Comparison of ENCODE assay signal across 8 cellular contexts in genomic region chr1:109425902-109426277, GRCh38. TPM values are rescaled to one million over a fixed set of nuclear protein-coding genes. Genes with fewer than 3 reads are reported as not detected.
DNase-seq lines count a peak whose midpoint lies in the region; ATAC-seq and TF ChIP-seq lines count a peak whose summit lies in the region.

No MANE protein-coding gene starts in this region.

- peak overlapping the region; percentile 98 for H3K27ac Mint-ChIP-seq in activated CD4-positive, alpha-beta memory T cell treated with anti-CD3 and anti-CD28 coated beads for 36 hours
- peak overlapping the region; percentile 98 for H3K27ac Mint-ChIP-seq in nephron progenitor cell

- H3K9me3 ChIP-seq in esophagus (ENCODE audit: control insufficient read depth in 2 of 2, insufficient read depth in 1 of 2, low read depth in 1 of 2, low read length in 1 of 2): no peaks in the 10 kb centered on the region
- H3K9me3 ChIP-seq in tibial nerve: no peaks in the 10 kb centered on the region

- peaks cover 38% of the 10 kb centered on the region for H3K4me1 Mint-ChIP-seq in activated CD4-positive, alpha-beta memory T cell treated with anti-CD3 and anti-CD28 coated beads for 36 hours (ENCODE audit: low read depth)
- peaks cover 34% of the 10 kb centered on the region for H3K4me1 Mint-ChIP-seq in nephron progenitor cell

- H3K27me3 ChIP-seq in esophagus (ENCODE audit: control insufficient read depth in 1 of 2, insufficient read depth in 2 of 2, low read length in 2 of 2): no peaks in the 10 kb centered on the region
- H3K27me3 ChIP-seq in tibial nerve: no peaks in the 10 kb centered on the region

- peak overlapping the region; percentile 95 to 99 for H3K27ac ChIP-seq in esophagus (ENCODE audit: low read depth in 2 of 2, low read length in 1 of 2)
- peak overlapping the region in 3 of 4 donors; percentile 29 to 91 (median 81) for H3K27ac ChIP-seq in tibial nerve

- POLR2A ChIA-PET in activated CD4-positive, alpha-beta memory T cell treated with anti-CD3 and anti-CD28 coated beads for 36 hours (lab: Charles Lee): interaction anchor here (0.8 to 3.8 kb wide), 17 partner anchors 11 to 913 kb away, joined by 3 to 36 read pairs (median 4); partner anchors contain the start of genes ATXN7L2, CLCC1, CYB561D1 and GNAI3

- no peak for TF ChIP-seq CTCF in HFF-Myc (IDR thresholded peaks at IDR 0.05; ENCODE audit: low read depth, low read length, missing control alignments)
- TF ChIP-seq CTCF in nephron progenitor cell (IDR thresholded peaks at IDR 0.05): no peak
- no peak for TF ChIP-seq CTCF in tibial nerve (IDR thresholded peaks at IDR 0.05)

- no peaks in the 10 kb centered on the region for H3K9me3 Mint-ChIP-seq in activated CD4-positive, alpha-beta memory T cell treated with anti-CD3 and anti-CD28 coated beads for 36 hours
- no peaks in the 10 kb centered on the region for H3K9me3 Mint-ChIP-seq in nephron progenitor cell

- peak overlapping the region; percentile 93 for H3K4me3 Mint-ChIP-seq in activated CD4-positive, alpha-beta memory T cell treated with anti-CD3 and anti-CD28 coated beads for 36 hours
- H3K4me3 Mint-ChIP-seq in nephron progenitor cell: peak overlapping the region; percentile 93

- H3K36me3 Mint-ChIP-seq in activated CD4-positive, alpha-beta memory T cell treated with anti-CD3 and anti-CD28 coated beads for 36 hours: peaks cover 23% of the 10 kb centered on the region
- H3K36me3 Mint-ChIP-seq in nephron progenitor cell (ENCODE audit: low read depth): peaks cover 18% of the 10 kb centered on the region

- WGBS in esophagus, 2 donors: 0 to 1% methylated on average over 23 of the region's 23 CpGs
- 0 to 1% methylated on average over 22 to 23 of the region's 23 CpGs for WGBS in tibial nerve, 2 donors

- intact Hi-C loops in activated CD4-positive, alpha-beta memory T cell treated with anti-CD3 and anti-CD28 coated beads for 36 hours (cut with micrococcal nuclease): loop anchor here (1.0 to 5.0 kb wide), 12 partner anchors 21 to 608 kb away; partner anchors contain the start of genes ATXN7L2, CYB561D1, GNAI3 and PSRC1

- H3K36me3 ChIP-seq in esophagus (ENCODE audit: control insufficient read depth in 2 of 2, insufficient read depth in 2 of 2, low read length in 1 of 2): peaks cover 2 to 3% of the 10 kb centered on the region in 2 donors
- peaks cover 0 to 6% (median 3%) of the 10 kb centered on the region in 3 donors for H3K36me3 ChIP-seq in tibial nerve

- H3K27me3 Mint-ChIP-seq in activated CD4-positive, alpha-beta memory T cell treated with anti-CD3 and anti-CD28 coated beads for 36 hours: no peaks in the 10 kb centered on the region
- H3K27me3 Mint-ChIP-seq in nephron progenitor cell (ENCODE audit: low read depth, poor library complexity): no peaks in the 10 kb centered on the region

- H3K4me1 ChIP-seq in esophagus (ENCODE audit: control insufficient read depth in 2 of 2, insufficient read depth in 2 of 2, low read length in 1 of 2) (no peaks in the 10 kb centered on the region), tibial nerve (peaks cover 0 to 49% (median 16%) of the 10 kb centered on the region in 4 donors)

- H3K4me3 ChIP-seq in HFF-Myc (replicated peaks; ENCODE audit: low read depth, low read length) (peak overlapping the region; percentile 94), esophagus (ENCODE audit: low read depth in 1 of 2, low read length in 2 of 2) (peak overlapping the region; percentile 92 to 99), tibial nerve (peak overlapping the region; percentile 78 to 86 (median 80))

- DNase-seq in HFF-Myc (ENCODE audit: extremely low read depth, low read depth) (peak; percentile 26), MV-4-11 (lab: John Stamatoyannopoulos, UW) (peak; percentile 66), nephron progenitor cell (no peak), tibial nerve (ENCODE audit: low spot score in 2 of 2) (no peak), G401 (ENCODE audit: low spot score) (no peak)
- DNase-seq in activated CD4-positive, alpha-beta memory T cell treated with anti-CD3 and anti-CD28 coated beads for 36 hours: peak; percentile 79

- no peak for TF ChIP-seq EP300 in tibial nerve (IDR thresholded peaks at IDR 0.05)

- TF ChIP-seq POLR2A in GM18505 (IDR thresholded peaks at IDR 0.05; ENCODE audit: borderline replicate concordance, extremely low read depth, insufficient read depth, insufficient read length) (no peak), tibial nerve (IDR thresholded peaks at IDR 0.05) (no peak)

- CTCF ChIA-PET in activated CD4-positive, alpha-beta memory T cell treated with anti-CD3 and anti-CD28 coated beads for 36 hours (lab: Charles Lee): interaction anchor here (0.7 to 5.2 kb wide), 12 partner anchors 12 to 225 kb away, joined by 3 to 52 read pairs (median 3); partner anchors contain the start of genes AMPD2, ATXN7L2, CYB561D1 and GNAT2

- peak; percentile 30 for ATAC-seq in GM18505 (IDR thresholded peaks at IDR 0.05; ENCODE audit: unreplicated experiment)

- in situ Hi-C loops in G401 (cut with HindIII; ENCODE audit: low sequenced_read_pairs): no loop called here

RNA-seq across cellular contexts. Expression of gene PSMA5, which starts 0.4 kb away (rescaled TPM):
- total RNA-seq in activated CD4-positive, alpha-beta memory T cell treated with anti-CD3 and anti-CD28 coated beads for 36 hours: 100 to 1,000 TPM; 217 to 218 TPM
- 10 to 100 TPM; 19.5 to 63.6 TPM for polyA plus RNA-seq in esophagus
- total RNA-seq in tibial nerve: 10 to 100 TPM; 20.5 to 28.8 (median 24.9) TPM
- total RNA-seq in G401 (2014; rRNA removed; shearing (Covaris generic)): 105 and 147 TPM in 2 replicates

RNA-seq across cellular contexts. Expression of gene SORT1, which starts 28.2 kb away (rescaled TPM):
- total RNA-seq in activated CD4-positive, alpha-beta memory T cell treated with anti-CD3 and anti-CD28 coated beads for 36 hours: under 1 TPM; 0.31 to 0.51 TPM
- polyA plus RNA-seq in esophagus: 10 to 100 TPM; 25.3 to 34.9 TPM
- total RNA-seq in tibial nerve: 100 to 1,000 TPM; 145 to 199 (median 189) TPM
- 15.1 and 17.7 TPM in 2 replicates for total RNA-seq in G401 (2014; rRNA removed; shearing (Covaris generic))

RNA-seq across cellular contexts. Expression of gene SYPL2, which starts 40.5 kb away (rescaled TPM):
- total RNA-seq in activated CD4-positive, alpha-beta memory T cell treated with anti-CD3 and anti-CD28 coated beads for 36 hours: not detected
- polyA plus RNA-seq in esophagus: under 1 TPM; 0.16 to 0.38 TPM
- total RNA-seq in tibial nerve: 1 to 10 TPM; 1.5 to 3.5 (median 2.4) TPM
- not detected in 2 replicates for total RNA-seq in G401 (2014; rRNA removed; shearing (Covaris generic))

RNA-seq across cellular contexts. Expression of gene ATXN7L2, which starts 57.8 kb away (rescaled TPM):
- 10 to 100 TPM; 10.7 to 11.1 TPM for total RNA-seq in activated CD4-positive, alpha-beta memory T cell treated with anti-CD3 and anti-CD28 coated beads for 36 hours
- 1 to 10 TPM; 3.6 to 6.4 TPM for polyA plus RNA-seq in esophagus
- total RNA-seq in tibial nerve: 1 to 10 TPM; 6.5 to 6.8 (median 6.5) TPM
- total RNA-seq in G401 (2014; rRNA removed; shearing (Covaris generic)): 2.9 and 6.8 TPM in 2 replicates

Comparison
In these comparisons a context has a peak if more than half of its experiments do, and no peak if none do; other contexts are left out.
1. DNase-seq: peak in HFF-Myc (single experiment), MV-4-11 (single experiment) and activated CD4-positive, alpha-beta memory T cell treated with anti-CD3 and anti-CD28 coated beads for 36 hours (single experiment); none in nephron progenitor cell (single experiment), tibial nerve (0 of 2) and G401 (single experiment).
2. RNA of gene SORT1, which starts 28.2 kb away (total RNA-seq): 145 to 199 TPM in tibial nerve and 15.1 to 17.7 TPM in G401; 0.31 to 0.51 TPM in activated CD4-positive, alpha-beta memory T cell treated with anti-CD3 and anti-CD28 coated beads for 36 hours; every median in the first group is over 10 times any median in the second.
3. Peak in every context shown above with its lines, with median percentiles within 50 percentile points of each other: H3K4me3 ChIP-seq.